In the genomic region with DNA sequence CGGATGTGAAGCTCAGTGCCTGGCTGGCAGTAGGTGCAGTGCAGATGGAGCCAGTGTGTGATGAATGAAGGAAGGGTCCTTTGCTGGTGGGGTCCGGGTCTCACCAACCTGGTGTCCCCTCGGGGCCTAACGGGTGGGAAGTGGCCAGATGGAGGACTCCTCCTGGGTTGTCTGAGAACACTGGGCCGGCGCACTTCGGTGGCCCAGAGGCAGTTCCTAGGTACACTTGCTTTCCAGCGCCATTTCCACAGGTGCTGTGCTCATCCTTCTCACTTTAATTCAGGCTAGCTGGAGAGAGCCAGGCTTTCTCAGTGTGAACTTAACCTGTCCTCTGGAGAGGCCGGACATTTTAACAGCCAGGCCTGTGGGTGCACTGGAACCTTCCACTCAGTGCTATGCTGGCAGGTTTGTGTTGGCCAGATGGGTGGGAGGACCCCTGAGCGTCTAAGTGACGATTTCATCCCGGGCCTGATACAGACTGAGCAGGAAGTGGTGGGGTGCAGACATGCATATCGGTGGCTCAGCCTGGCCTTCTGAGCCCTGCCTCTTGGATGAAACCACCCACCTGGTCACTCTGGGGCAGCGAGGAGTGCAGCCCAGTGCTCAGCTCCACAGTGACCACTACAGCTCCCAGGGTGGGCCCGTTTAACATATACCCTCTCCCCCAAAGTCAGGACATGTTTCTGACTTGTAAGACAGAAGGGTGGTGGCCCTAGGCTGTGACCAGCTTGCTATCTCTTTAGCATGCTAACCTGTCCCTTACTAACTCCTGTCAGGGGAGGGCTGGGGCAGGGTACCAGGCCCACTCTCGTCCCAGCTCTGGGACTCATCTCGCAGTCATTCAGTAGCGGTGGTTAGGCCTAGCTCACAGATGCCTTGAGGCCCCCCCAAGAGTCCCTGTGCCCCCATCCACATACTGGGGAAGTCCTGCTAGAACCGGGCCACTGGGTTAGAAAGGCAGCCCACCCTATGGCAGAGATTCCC, we compare ENCODE assay signal across 11 cellular contexts. TPM values are rescaled to one million over a fixed set of nuclear protein-coding genes. Genes with fewer than 3 reads are reported as not detected.
A peak's percentile ranks its signal among the peaks of the same experiment; 100 is the strongest.
DNase-seq lines count a peak whose midpoint lies in the region; ATAC-seq, FAIRE-seq and TF ChIP-seq lines count a peak whose summit lies in the region.
"Had no signal": no experiment of that assay in that cellular context is flagged by ENCODE, and none has a peak within 500 bp of the region (broad histone marks: within the 10 kb centered on the region; RNA-seq: fewer than 3 reads in every experiment).

No MANE protein-coding gene starts in this region.

- 91% methylated on average over 19 of the region's 19 CpGs for WGBS in A549 (ENCODE audit: missing lambda C conversion rate)
- WGBS in H1 (ENCODE audit: extremely low coverage in 1 of 2, insufficient coverage in 1 of 2, insufficient read length in 1 of 2, insufficient replicate concordance in 2 of 2, low coverage in 1 of 2, low lambda C conversion rate in 2 of 2, missing lambda C conversion rate in 1 of 2), 2 experiments = 92% methylated on average over 19 of the region's 19 CpGs; no CpG with 5 or more reads in 1 of the 2 experiments

- peaks cover 8% of the 10 kb centered on the region for H3K27me3 Mint-ChIP-seq in endothelial cell (ENCODE audit: unreplicated experiment)

- no peak overlapping the region for H2BK5ac ChIP-seq in H1 (ENCODE audit: low read depth, low read length)

- H3K23ac ChIP-seq in H1 (ENCODE audit: insufficient read length) = no peak overlapping the region

- H2AFZ ChIP-seq in Karpas-422 (ENCODE audit: low read length) (no peak overlapping the region; the same call in 1 of the 2 replicates), H1 (ENCODE audit: low read length) (no peak overlapping the region)

- no peak overlapping the region for H3K56ac ChIP-seq in H1 (replicated peaks; ENCODE audit: insufficient read length, low read depth, low read length)

- H2BK20ac ChIP-seq in H1 (ENCODE audit: low read length) = no peak overlapping the region

- no peak overlapping the region for H4K91ac ChIP-seq in H1 (replicated peaks; ENCODE audit: insufficient read length, low read length)

- no peaks in the 10 kb centered on the region for H3K79me1 ChIP-seq in H1 (ENCODE audit: low read depth, low read length)

- TF ChIP-seq CTCF in A549 (IDR thresholded peaks at IDR 0.05) (no peak), H1 (IDR thresholded peaks at IDR 0.05; ENCODE audit: control extremely low read depth in 1 of 3, insufficient read depth in 1 of 3, low read depth in 1 of 3, low read length in 3 of 3) (no peak), endothelial cell (IDR thresholded peaks at IDR 0.05; ENCODE audit: unreplicated experiment) (no peak)

- POLR2A ChIA-PET in A549 (lab: Yijun Ruan, JAX) (interaction anchor here (0.6 to 4.7 kb wide), 2 partner anchors 8 to 17 kb away, joined by 3 to 33 read pairs; partner anchors contain the start of gene PYGB), H1 (lab: Charles Lee; ENCODE audit: partially characterized antibody) (no interaction called here)

- FAIRE-seq in A549 (lab: Jason Lieb, UNC) = no peak
- no peak for FAIRE-seq in H1 (lab: Jason Lieb, UNC)

- no peak overlapping the region for H3K4me3 ChIP-seq in A549
- H3K4me3 ChIP-seq in Karpas-422 (ENCODE audit: low read length) = no peak overlapping the region
- no peak overlapping the region for H3K4me3 ChIP-seq in H1 (ENCODE audit: extremely low read depth in 1 of 4, insufficient read depth in 2 of 4, low read depth in 3 of 4, low read length in 4 of 4)
- H3K4me3 ChIP-seq: left lung had no signal

- H2BK15ac ChIP-seq in H1 (ENCODE audit: low read length) = 0 out of 2 replicates have a peak overlapping the region, but pooled peaks have one; percentile 37

- H3K14ac ChIP-seq in H1 (ENCODE audit: insufficient read length) = no peak overlapping the region

- H3K36me3 Mint-ChIP-seq in endothelial cell (ENCODE audit: low read depth, unreplicated experiment) = no peaks in the 10 kb centered on the region

- no peak for DNase-seq in A549 (ENCODE audit: low read depth in 1 of 2, low spot score in 1 of 2)
- peak; percentile 71 for DNase-seq in Karpas-422
- DNase-seq in H1 (ENCODE audit: low read depth in 1 of 2, low spot score in 2 of 2) = no peak
- no peak for DNase-seq in AG08396 (ENCODE audit: low spot score)
- no peak for DNase-seq in activated gamma-delta T cell (lab: John Stamatoyannopoulos, UW)
- DNase-seq in endothelial cell (ENCODE audit: low spot score) = no peak
- DNase-seq: GDM1, left lung, RPMI8226 had no signal

- H3K27ac Mint-ChIP-seq in endothelial cell (ENCODE audit: unreplicated experiment) = no peak overlapping the region

- peak overlapping the region; percentile 55 for H3K9ac ChIP-seq in Karpas-422 (ENCODE audit: low read length)
- no peak overlapping the region for H3K9ac ChIP-seq in H1 (replicated peaks in 1 of 4; ENCODE audit: extremely low read depth in 1 of 4, low read depth in 3 of 4, low read length in 3 of 4)

- TF ChIP-seq POLR2A in A549 (IDR thresholded peaks at IDR 0.05; ENCODE audit: low read length) (no peak), H1 (IDR thresholded peaks at IDR 0.05; ENCODE audit: control extremely low read depth in 1 of 2, low read depth in 2 of 2, low read length in 2 of 2) (no peak)

- H3K9me3 Mint-ChIP-seq in endothelial cell (ENCODE audit: unreplicated experiment) = no peaks in the 10 kb centered on the region

- H3K9me3 ChIP-seq in A549 = peaks cover 16% of the 10 kb centered on the region; the same call in 2 of the 3 replicates
- H3K9me3 ChIP-seq in Karpas-422 (ENCODE audit: low read length) = no peaks in the 10 kb centered on the region
- H3K9me3 ChIP-seq in H1 (ENCODE audit: insufficient read depth in 2 of 2, low read depth in 1 of 2, low read length in 1 of 2) = no peaks in the 10 kb centered on the region
- H3K9me3 ChIP-seq: left lung had no signal

- peaks cover 3% of the 10 kb centered on the region for H3K4me1 Mint-ChIP-seq in endothelial cell (ENCODE audit: unreplicated experiment)

- no peak overlapping the region for H3K4ac ChIP-seq in H1 (replicated peaks; ENCODE audit: insufficient read length, low read depth, low read length)

- TF ChIP-seq RAD21 in A549 (conservative IDR thresholded peaks at IDR 0.05 in 1 of 2, IDR thresholded peaks at IDR 0.05 in 1 of 2) (no peak), H1 (IDR thresholded peaks at IDR 0.05 in 1 of 2, conservative IDR thresholded peaks at IDR 0.05 in 1 of 2; ENCODE audit: low read depth in 2 of 2, low read length in 2 of 2) (no peak)

- no peak overlapping the region for H2BK120ac ChIP-seq in H1 (replicated peaks; ENCODE audit: low read depth, low read length)

- H3K18ac ChIP-seq in H1 (ENCODE audit: extremely low read depth, low read length) = no peak overlapping the region

- no peak overlapping the region for H2AK5ac ChIP-seq in H1 (ENCODE audit: low read depth, low read length)

- H4K20me1 ChIP-seq in Karpas-422 (ENCODE audit: insufficient read depth, low read depth, low read length) (no peaks in the 10 kb centered on the region), H1 (replicated peaks in 1 of 2; ENCODE audit: control insufficient read depth in 1 of 2, insufficient read depth in 2 of 2, low read length in 2 of 2) (no peaks in the 10 kb centered on the region)

- H3K4me2 ChIP-seq in A549 (no peak overlapping the region), Karpas-422 (ENCODE audit: low read depth, low read length, poor library complexity, severe bottlenecking) (peak overlapping the region; percentile 18), H1 (ENCODE audit: insufficient read depth in 1 of 2, low read depth in 2 of 2, low read length in 2 of 2) (no peak overlapping the region)

- H4K8ac ChIP-seq in H1 (ENCODE audit: extremely low read depth, insufficient read depth, low read length) = no peak overlapping the region

- H3K23me2 ChIP-seq in H1 (ENCODE audit: low read depth, low read length) = no peaks in the 10 kb centered on the region

- ATAC-seq in A549 (no peak), GM19043 (IDR thresholded peaks at IDR 0.05; ENCODE audit: low read depth, unreplicated experiment) (peak; percentile 83), HG03097 (IDR thresholded peaks at IDR 0.05; ENCODE audit: low FRiP score, unreplicated experiment) (no peak)
- ATAC-seq: left lung had no signal

- TF ChIP-seq EP300 in A549 (IDR thresholded peaks at IDR 0.05) (no peak), H1 (IDR thresholded peaks at IDR 0.05; ENCODE audit: borderline replicate concordance in 1 of 2, low read depth in 2 of 2, low read length in 2 of 2) (no peak)

- CTCF ChIA-PET in A549 (lab: Yijun Ruan, JAX) = interaction anchor here (0.6 to 2.0 kb wide), 4 partner anchors 16 to 219 kb away, joined by 3 to 9 read pairs (median 4); partner anchors contain the start of gene ENTPD6
- CTCF ChIA-PET in H1 (lab: Charles Lee; ENCODE audit: partially characterized antibody) = interaction anchor here (0.5 to 1.1 kb wide), 2 partner anchors 8 to 315 kb away, joined by 3 read pairs; partner anchors contain the start of gene PYGB

- no peaks in the 10 kb centered on the region for H3K9me2 ChIP-seq in Karpas-422 (replicated peaks; ENCODE audit: insufficient read depth, low read length)

- H4K5ac ChIP-seq in H1 (ENCODE audit: insufficient read length, low read depth, low read length) = no peak overlapping the region

- H3K27ac ChIP-seq in A549 (peak overlapping the region; percentile 95 to 97), Karpas-422 (ENCODE audit: low read length) (peak overlapping the region; percentile 78), H1 (ENCODE audit: low read depth, low read length) (no peak overlapping the region)
- H3K27ac ChIP-seq: left lung had no signal

- H3K36me3 ChIP-seq in Karpas-422 (ENCODE audit: insufficient read depth, low read length) (no peaks in the 10 kb centered on the region; the same call in 1 of the 2 replicates), H1 (ENCODE audit: control insufficient read depth in 2 of 4, insufficient read depth in 4 of 4, low read length in 3 of 4) (no peaks in the 10 kb centered on the region)
- H3K36me3 ChIP-seq: left lung had no signal

- H3K4me3 Mint-ChIP-seq in endothelial cell (ENCODE audit: unreplicated experiment) = no peak overlapping the region

- H2BK12ac ChIP-seq in H1 (ENCODE audit: low read depth, low read length) = no peak overlapping the region

- H3K27me3 ChIP-seq in Karpas-422 (ENCODE audit: low read length) (no peaks in the 10 kb centered on the region), H1 (replicated peaks in 1 of 4; ENCODE audit: control insufficient read depth in 3 of 4, extremely low read depth in 1 of 4, insufficient read depth in 3 of 4, low read length in 3 of 4) (no peaks in the 10 kb centered on the region)

- H3K79me2 ChIP-seq in Karpas-422 (ENCODE audit: low read length) (no peaks in the 10 kb centered on the region), H1 (ENCODE audit: control insufficient read depth in 1 of 2, insufficient read depth in 2 of 2, low read length in 2 of 2) (no peaks in the 10 kb centered on the region)

- peaks cover 62% of the 10 kb centered on the region for H3K4me1 ChIP-seq in A549
- H3K4me1 ChIP-seq in Karpas-422 (ENCODE audit: low read length) = peaks cover 97% of the 10 kb centered on the region
- no peaks in the 10 kb centered on the region for H3K4me1 ChIP-seq in H1 (replicated peaks in 1 of 4; ENCODE audit: control insufficient read depth in 3 of 4, insufficient read depth in 4 of 4, low read length in 3 of 4)

RNA-seq across cellular contexts. Expression of gene PYGB, which starts 8.2 kb away (rescaled TPM):
- polyA plus RNA-seq in A549 (2011; rRNA removed) = 100 and 113 TPM in 2 replicates
- polyA plus RNA-seq in A549 (2012; cell fraction: cytosol; rRNA removed) = 80.7 and 98.5 TPM in 2 replicates
- polyA plus RNA-seq in A549 (2012; cell fraction: nucleus; rRNA removed) = 252 and 288 TPM in 2 replicates
- 85.5 to 93.7 TPM (median 93.2 TPM) in 3 replicates for polyA plus RNA-seq in A549 (2017; fragmentation: RNase III; extraction: RNeasy Plus Mini Kit Qiagen cat#74134 plus additional on column Dnase treatment)
- 178 and 188 TPM in 2 replicates for polyA minus RNA-seq in A549 (2011; rRNA and poly(A)+ RNA removed)
- total RNA-seq in Karpas-422 (2014; rRNA removed; shearing (Covaris generic); ENCODE audit: low replicate concordance) = 188 and 302 TPM in 2 replicates
- total RNA-seq in H1 (2021; fragmentation: NEBNext Ultra II Directional; extraction: Animal tissue kit (Norgen Biotek cat#: 25700)) = 54.9 and 56.0 TPM in 2 replicates
- 26.6 and 36.0 TPM in 2 replicates for polyA plus RNA-seq in H1 (2011; rRNA removed)
- polyA plus RNA-seq in H1 (2011; cell fraction: cytosol; rRNA removed) = 30.5 TPM
- polyA plus RNA-seq in H1 (2011; cell fraction: nucleus; rRNA removed) = 104 TPM
- 29.4 to 49.2 TPM (median 45.5 TPM) in 4 replicates for polyA plus RNA-seq in H1 (2012, experiment 1 of 2)
- polyA plus RNA-seq in H1 (2012, experiment 2 of 2) = 47.3 TPM
- 25.1 TPM for polyA plus RNA-seq in H1 (2013, experiment 1 of 2)
- polyA plus RNA-seq in H1 (2013, experiment 2 of 2) = 22.9 TPM
- polyA minus RNA-seq in H1 (2011; rRNA and poly(A)+ RNA removed) = 29.7 and 33.8 TPM in 2 replicates
- 27.2 TPM for polyA minus RNA-seq in H1 (2011; cell fraction: cytosol; rRNA and poly(A)+ RNA removed)
- polyA minus RNA-seq in H1 (2011; cell fraction: nucleus; rRNA and poly(A)+ RNA removed) = 27.2 TPM
- 57.9 TPM for total RNA-seq in endothelial cell (ENCODE audit: unreplicated experiment)

RNA-seq across cellular contexts. Expression of gene ENTPD6, which starts 44.2 kb away (rescaled TPM):
- polyA plus RNA-seq in A549 (2011; rRNA removed) (85.7 and 95.4 TPM in 2 replicates), A549 (2017; fragmentation: RNase III; extraction: RNeasy Plus Mini Kit Qiagen cat#74134 plus additional on column Dnase treatment) (86.9 to 90.0 TPM (median 87.0 TPM) in 3 replicates), H1 (2011; rRNA removed) (57.3 and 70.6 TPM in 2 replicates)
- polyA plus RNA-seq in A549 (2012; cell fraction: cytosol; rRNA removed) = 121 and 136 TPM in 2 replicates
- 433 and 486 TPM in 2 replicates for polyA plus RNA-seq in A549 (2012; cell fraction: nucleus; rRNA removed)
- polyA minus RNA-seq in A549 (2011; rRNA and poly(A)+ RNA removed) = 77.7 and 83.6 TPM in 2 replicates
- total RNA-seq in Karpas-422 (2014; rRNA removed; shearing (Covaris generic); ENCODE audit: low replicate concordance) = 100 and 125 TPM in 2 replicates
- total RNA-seq in H1 (2021; fragmentation: NEBNext Ultra II Directional; extraction: Animal tissue kit (Norgen Biotek cat#: 25700)) = 43.9 and 47.8 TPM in 2 replicates
- polyA plus RNA-seq in H1 (2011; cell fraction: cytosol; rRNA removed) = 61.6 TPM
- polyA plus RNA-seq in H1 (2011; cell fraction: nucleus; rRNA removed) = 144 TPM
- polyA plus RNA-seq in H1 (2012, experiment 1 of 2) = 30.1 to 46.8 TPM (median 43.0 TPM) in 4 replicates
- 40.5 TPM for polyA plus RNA-seq in H1 (2012, experiment 2 of 2)
- polyA plus RNA-seq in H1 (2013, experiment 1 of 2) = 35.9 TPM
- 33.7 TPM for polyA plus RNA-seq in H1 (2013, experiment 2 of 2)
- polyA minus RNA-seq in H1 (2011; rRNA and poly(A)+ RNA removed) = 34.9 and 35.3 TPM in 2 replicates
- 24.4 TPM for polyA minus RNA-seq in H1 (2011; cell fraction: cytosol; rRNA and poly(A)+ RNA removed)
- 32.4 TPM for polyA minus RNA-seq in H1 (2011; cell fraction: nucleus; rRNA and poly(A)+ RNA removed)
- total RNA-seq in endothelial cell (ENCODE audit: unreplicated experiment) = 43.0 TPM
